12 cellular contexts compared by ENCODE assay signal in the genomic region with DNA sequence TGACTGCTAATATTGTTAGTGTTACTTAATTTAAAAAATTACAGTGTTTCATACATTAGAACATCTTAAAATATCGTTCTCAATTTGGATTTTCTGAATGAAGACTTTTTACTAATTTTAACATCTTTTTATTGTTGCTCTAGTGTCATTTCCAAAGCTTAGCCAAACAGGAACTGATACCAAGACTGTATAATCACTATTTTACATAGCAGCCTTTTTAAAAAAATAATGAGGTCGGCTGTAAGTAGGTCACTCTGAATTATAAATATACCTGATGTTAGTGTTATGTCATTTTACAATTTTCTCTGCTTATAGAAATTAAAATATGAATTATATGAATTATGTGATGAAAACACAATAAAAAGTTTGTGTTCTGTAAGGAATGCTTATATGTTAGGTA.
DNase-seq lines count a peak whose midpoint lies in the region; ATAC-seq and FAIRE-seq lines count a peak whose summit lies in the region.
"Had no signal": no experiment of that assay in that cellular context is flagged by ENCODE, and none has a peak within 500 bp of the region (broad histone marks: within the 10 kb centered on the region; RNA-seq: fewer than 3 reads in every experiment).

No MANE protein-coding gene starts in this region.

- FAIRE-seq in GM19239 (lab: Jason Lieb, UNC): no peak
- FAIRE-seq: TTC549 had no signal

- ATAC-seq in GM18909 (IDR thresholded peaks at IDR 0.05; ENCODE audit: poor library complexity, unreplicated experiment) (peak; percentile 93), GM21576 (IDR thresholded peaks at IDR 0.05; ENCODE audit: unreplicated experiment) (peak; percentile 87), HG03095 (IDR thresholded peaks at IDR 0.05; ENCODE audit: unreplicated experiment) (peak; percentile 91)

- DNase-seq in germinal center (ENCODE audit: low spot score) (peak; percentile 3), GM19239 (ENCODE audit: insufficient read length, low spot score) (no peak), ecto neural progenitor cell (ENCODE audit: low spot score) (no peak), amygdala (lab: John Stamatoyannopoulos, UW) (no peak), NCI-H146 (lab: John Stamatoyannopoulos, UW) (no peak)
- DNase-seq: activated naive CD8-positive, alpha-beta T cell treated with anti-CD3 and anti-CD28 coated beads, Interleukin-2, amount 10 ng/mL, durations not matched to agents 7 days and 5 days; GM23248; occipital lobe had no signal
